ENCODE assay signal across 8 cellular contexts in the genomic region with DNA sequence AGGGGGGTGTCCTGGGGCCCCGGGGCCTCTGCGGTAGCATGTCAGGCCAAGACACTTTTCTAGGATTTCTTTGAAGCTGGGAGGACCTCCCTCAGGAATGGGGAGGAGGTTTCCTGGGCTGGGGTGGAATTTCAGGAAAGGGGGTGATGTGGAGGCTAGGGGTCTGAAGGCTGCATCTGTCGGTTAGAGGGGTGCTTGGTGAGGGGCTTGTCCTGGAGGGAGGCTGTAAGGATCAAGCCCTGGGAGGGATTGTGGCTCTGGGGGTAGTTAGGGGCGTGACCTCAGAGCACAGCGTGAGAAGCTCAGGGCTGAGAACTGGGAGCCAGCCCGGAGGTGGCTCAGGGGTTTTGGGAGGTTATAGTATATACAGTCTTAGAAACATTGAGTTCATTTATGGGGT. TPM values are rescaled to one million over a fixed set of nuclear protein-coding genes. Genes with fewer than 3 reads are reported as not detected.
DNase-seq lines count a peak whose midpoint lies in the region; ATAC-seq lines count a peak whose summit lies in the region.

No MANE protein-coding gene starts in this region.

- H3K27me3 ChIP-seq in stomach smooth muscle (ENCODE audit: control insufficient read depth in 1 of 2, insufficient read depth in 2 of 2, low read length in 2 of 2): no peaks in the 10 kb centered on the region

- peaks cover 38% of the 10 kb centered on the region for H3K4me1 Mint-ChIP-seq in T-helper 1 cell treated with Interleukin-12 subunit alpha and Interleukin-12 subunit beta and Interleukin-4 antibody, amounts not matched to agents 30 μg/mL and 1 μg/mL, for 36 hours (ENCODE audit: low read depth)
- peaks cover 32% of the 10 kb centered on the region for H3K4me1 Mint-ChIP-seq in activated naive CD8-positive, alpha-beta T cell treated with anti-CD3 and anti-CD28 coated beads for 36 hours

- no peaks in the 10 kb centered on the region for H3K9me3 ChIP-seq in iPS-18c (ENCODE audit: control insufficient read depth, insufficient read depth, low read length)
- H3K9me3 ChIP-seq in stomach smooth muscle (ENCODE audit: control insufficient read depth in 2 of 2, low read length in 2 of 2): no peaks in the 10 kb centered on the region

- peak overlapping the region; percentile 72 for H3K4me3 Mint-ChIP-seq in T-helper 1 cell treated with Interleukin-12 subunit alpha and Interleukin-12 subunit beta and Interleukin-4 antibody, amounts not matched to agents 30 μg/mL and 1 μg/mL, for 36 hours
- H3K4me3 Mint-ChIP-seq in activated naive CD8-positive, alpha-beta T cell treated with anti-CD3 and anti-CD28 coated beads for 36 hours: peak overlapping the region; percentile 45

- no peaks in the 10 kb centered on the region for H3K27me3 Mint-ChIP-seq in T-helper 1 cell treated with Interleukin-12 subunit alpha and Interleukin-12 subunit beta and Interleukin-4 antibody, amounts not matched to agents 30 μg/mL and 1 μg/mL, for 36 hours (ENCODE audit: low read depth)
- no peaks in the 10 kb centered on the region for H3K27me3 Mint-ChIP-seq in activated naive CD8-positive, alpha-beta T cell treated with anti-CD3 and anti-CD28 coated beads for 36 hours

- H3K4me3 ChIP-seq in iPS-18c (ENCODE audit: insufficient read depth, low read depth, low read length): peak overlapping the region; percentile 36
- H3K4me3 ChIP-seq in stomach smooth muscle (ENCODE audit: low read length in 2 of 2): peak overlapping the region; percentile 71 to 99

- DNase-seq in T-helper 1 cell: no peak
- no peak for DNase-seq in activated naive CD8-positive, alpha-beta T cell treated with anti-CD3 and anti-CD28 coated beads for 36 hours
- no peak for DNase-seq in CD1c-positive myeloid dendritic cell (ENCODE audit: extremely low spot score)
- no peak for DNase-seq in OCI-M2 (lab: John Stamatoyannopoulos, UW; ENCODE audit: unreplicated experiment)

- peak overlapping the region; percentile 67 to 68 for H3K9ac ChIP-seq in stomach smooth muscle (ENCODE audit: low read length in 2 of 2)

- H3K27ac ChIP-seq in stomach smooth muscle (ENCODE audit: low read length): peak overlapping the region; percentile 100

- H3K4me1 ChIP-seq in stomach smooth muscle (ENCODE audit: control insufficient read depth, insufficient read depth, low read length): peaks cover 44% of the 10 kb centered on the region

- H3K36me3 Mint-ChIP-seq in T-helper 1 cell treated with Interleukin-12 subunit alpha and Interleukin-12 subunit beta and Interleukin-4 antibody, amounts not matched to agents 30 μg/mL and 1 μg/mL, for 36 hours (ENCODE audit: low read depth): peaks cover 6% of the 10 kb centered on the region
- peaks cover 11% of the 10 kb centered on the region for H3K36me3 Mint-ChIP-seq in activated naive CD8-positive, alpha-beta T cell treated with anti-CD3 and anti-CD28 coated beads for 36 hours

- H3K9me3 Mint-ChIP-seq in T-helper 1 cell treated with Interleukin-12 subunit alpha and Interleukin-12 subunit beta and Interleukin-4 antibody, amounts not matched to agents 30 μg/mL and 1 μg/mL, for 36 hours: no peaks in the 10 kb centered on the region
- no peaks in the 10 kb centered on the region for H3K9me3 Mint-ChIP-seq in activated naive CD8-positive, alpha-beta T cell treated with anti-CD3 and anti-CD28 coated beads for 36 hours

- H3K27ac Mint-ChIP-seq in T-helper 1 cell treated with Interleukin-12 subunit alpha and Interleukin-12 subunit beta and Interleukin-4 antibody, amounts not matched to agents 30 μg/mL and 1 μg/mL, for 36 hours: peak overlapping the region; percentile 50
- no peak overlapping the region for H3K27ac Mint-ChIP-seq in activated naive CD8-positive, alpha-beta T cell treated with anti-CD3 and anti-CD28 coated beads for 36 hours

- H3K36me3 ChIP-seq in stomach smooth muscle (ENCODE audit: control insufficient read depth in 2 of 2, insufficient read depth in 2 of 2, low read length in 2 of 2): peaks cover 11% of the 10 kb centered on the region in 2 donors

- no peak for ATAC-seq in GM19351 (IDR thresholded peaks at IDR 0.05; ENCODE audit: unreplicated experiment)

RNA-seq across cellular contexts. Expression of gene RRAS, which starts 1.6 kb away (rescaled TPM):
- 1 to 10 TPM; 4.4 to 5.0 TPM for total RNA-seq in activated naive CD8-positive, alpha-beta T cell treated with anti-CD3 and anti-CD28 coated beads for 36 hours

RNA-seq across cellular contexts. Expression of gene SCAF1, which starts 3.6 kb away (rescaled TPM):
- total RNA-seq in activated naive CD8-positive, alpha-beta T cell treated with anti-CD3 and anti-CD28 coated beads for 36 hours: 10 to 100 TPM; 58.9 to 62.2 TPM

RNA-seq across cellular contexts. Expression of gene IRF3, which starts 27.3 kb away (rescaled TPM):
- total RNA-seq in activated naive CD8-positive, alpha-beta T cell treated with anti-CD3 and anti-CD28 coated beads for 36 hours: 100 to 1,000 TPM in 1 of 2 experiments, 10 to 100 TPM in 1; 94.5 to 105 TPM

RNA-seq across cellular contexts. Expression of gene BCL2L12, which starts 27.4 kb away (rescaled TPM):
- total RNA-seq in activated naive CD8-positive, alpha-beta T cell treated with anti-CD3 and anti-CD28 coated beads for 36 hours: 10 to 100 TPM; 74.1 to 81.9 TPM

RNA-seq across cellular contexts. Expression of gene PRMT1, which starts 38.7 kb away (rescaled TPM):
- 100 to 1,000 TPM; 538 to 547 TPM for total RNA-seq in activated naive CD8-positive, alpha-beta T cell treated with anti-CD3 and anti-CD28 coated beads for 36 hours
